ENCODE assay signal across 11 cellular contexts in the genomic region with DNA sequence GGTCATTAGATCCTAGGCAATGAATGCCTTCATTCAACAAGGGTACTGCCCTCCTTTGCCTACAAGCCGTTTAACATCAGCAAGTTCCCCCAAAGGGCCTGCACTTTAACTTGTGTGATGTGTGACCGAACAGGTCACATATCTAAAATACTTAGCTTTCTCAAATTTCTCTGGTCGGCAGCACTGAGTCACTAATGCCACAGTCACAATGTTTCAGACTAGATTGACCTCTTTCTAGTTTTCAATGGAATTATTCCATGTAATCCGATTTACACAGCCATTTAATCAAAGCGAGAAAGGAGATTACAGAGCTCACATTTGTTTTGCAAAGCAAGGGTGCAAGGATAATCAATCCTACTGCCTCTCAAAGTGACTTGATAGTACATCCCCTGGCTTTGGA. TPM values are rescaled to one million over a fixed set of nuclear protein-coding genes. Genes with fewer than 3 reads are reported as not detected.
DNase-seq lines count a peak whose midpoint lies in the region; ATAC-seq, FAIRE-seq and TF ChIP-seq lines count a peak whose summit lies in the region.
"Had no signal": no experiment of that assay in that cellular context is flagged by ENCODE, and none has a peak within 500 bp of the region (broad histone marks: within the 10 kb centered on the region; RNA-seq: fewer than 3 reads in every experiment).

No MANE protein-coding gene starts in this region.

- H3K9ac ChIP-seq in kidney (ENCODE audit: low read length in 2 of 2) (peak overlapping the region; percentile 44 to 78), smooth muscle cell (ENCODE audit: low read depth) (no peak overlapping the region)

- no peak for ATAC-seq in HG02623 (IDR thresholded peaks at IDR 0.05; ENCODE audit: unreplicated experiment)
- ATAC-seq: GM12878 had no signal

- FAIRE-seq in kidney (lab: Jason Lieb, UNC), result no peak
- FAIRE-seq: GM12878 had no signal

- no peaks in the 10 kb centered on the region for H4K20me1 ChIP-seq in smooth muscle cell (ENCODE audit: low read depth)

- 13% methylated on average over 5 of the region's 5 CpGs for WGBS in smooth muscle cell (ENCODE audit: low lambda C conversion rate)

- no peaks in the 10 kb centered on the region for H3K79me2 ChIP-seq in smooth muscle cell (ENCODE audit: low read depth)

- no peak overlapping the region for H2AFZ ChIP-seq in smooth muscle cell (ENCODE audit: low read depth)

- H3K27me3 ChIP-seq in smooth muscle cell (ENCODE audit: low read depth), result peaks cover 36% of the 10 kb centered on the region

- H3K4me1 ChIP-seq in kidney (ENCODE audit: control insufficient read depth in 1 of 2, insufficient read depth in 1 of 2, low read depth in 1 of 2, low read length in 2 of 2) (peaks cover 0 to 10% of the 10 kb centered on the region in 2 donors), smooth muscle cell (ENCODE audit: low read depth) (peaks cover 14% of the 10 kb centered on the region)

- H3K27ac ChIP-seq in kidney (ENCODE audit: low read depth in 2 of 2, low read length in 2 of 2) (no peak overlapping the region), smooth muscle cell (ENCODE audit: low read depth) (no peak overlapping the region)

- H3K9me3 ChIP-seq in kidney (ENCODE audit: control insufficient read depth in 1 of 2, low read length in 2 of 2), result no peaks in the 10 kb centered on the region
- H3K9me3 ChIP-seq in smooth muscle cell (replicated peaks; ENCODE audit: low read depth), result no peaks in the 10 kb centered on the region

- H3K4me3 ChIP-seq in kidney (ENCODE audit: low read length in 2 of 2), result peak overlapping the region; percentile 88 to 94
- peak overlapping the region; percentile 89 for H3K4me3 ChIP-seq in smooth muscle cell
- H3K4me3 ChIP-seq: GM12878 had no signal

- peak; percentile 51 for DNase-seq in HCEC 1CT
- peak; percentile 38 for DNase-seq in astrocyte of the hippocampus (ENCODE audit: low read depth, low spot score)
- DNase-seq in kidney, result no peak
- DNase-seq in smooth muscle cell (lab: John Stamatoyannopoulos, UW; ENCODE audit: unreplicated experiment), result no peak
- DNase-seq in midbrain (lab: John Stamatoyannopoulos, UW), result no peak
- DNase-seq in HPDE6-E6E7 (ENCODE audit: extremely low spot score), result no peak
- no peak for DNase-seq in activated CD4-positive, alpha-beta T cell treated with anti-CD3 and anti-CD28 coated beads, Interleukin-2, amount 50 U/mL, for 4 hours
- DNase-seq: activated CD4-positive, alpha-beta T cell treated with anti-CD3 and anti-CD28 coated beads, Interleukin-2, amount 10 ng/mL, durations not matched to agents 7 days and 5 days; NCI-H1436 treated with DMSO at 0.1 percent for 48 hours had no signal

- H3F3A ChIP-seq in smooth muscle cell (ENCODE audit: low read depth), result no peaks in the 10 kb centered on the region

- TF ChIP-seq CTCF in kidney (IDR thresholded peaks at IDR 0.05; ENCODE audit: borderline replicate concordance, extremely low read depth, insufficient read depth), result no peak
- TF ChIP-seq CTCF in smooth muscle cell (IDR thresholded peaks at IDR 0.05; ENCODE audit: borderline replicate concordance, insufficient read depth, poor library complexity, severe bottlenecking), result no peak

- H3K36me3 ChIP-seq in kidney (ENCODE audit: control insufficient read depth in 1 of 2, insufficient read depth in 2 of 2, low read length in 2 of 2), result no peaks in the 10 kb centered on the region
- H3K36me3 ChIP-seq in smooth muscle cell (ENCODE audit: low read depth), result no peaks in the 10 kb centered on the region

- peak overlapping the region; percentile 98 for H3K4me2 ChIP-seq in smooth muscle cell

- intact Hi-C loops in kidney (cut with DNase I), result no loop called here

RNA-seq across cellular contexts. Expression of gene KITLG, which starts 2.0 kb away (rescaled TPM):
- total RNA-seq in kidney (125 TPM), smooth muscle cell (4.0 and 8.0 TPM in 2 replicates)
- polyA plus RNA-seq in kidney (ENCODE audit: insufficient read depth, low read depth, low replicate concordance) (17.6 TPM), smooth muscle cell (0.64 and 2.1 TPM in 2 replicates)

Comparison
In these comparisons a context has a peak if more than half of its experiments do, and no peak if none do; other contexts are left out.
1. DNase-seq: peak in HCEC 1CT (single experiment) and astrocyte of the hippocampus (single experiment); none in kidney (single experiment), smooth muscle cell (single experiment), midbrain (single experiment), HPDE6-E6E7 (single experiment) and activated CD4-positive, alpha-beta T cell treated with anti-CD3 and anti-CD28 coated beads, Interleukin-2, amount 50 U/mL, for 4 hours (0 of 2).
2. RNA of gene KITLG, which starts 2.0 kb away (total RNA-seq): 125 TPM in kidney (single experiment); 4.0 to 8.0 TPM in smooth muscle cell; every median in the first group is over 10 times any median in the second.